Comparison of ENCODE assay signal across 9 cellular contexts in genomic region chr17:31537558-31537957, GRCh38.
A peak's percentile ranks its signal among the peaks of the same experiment; 100 is the strongest.
DNase-seq lines count a peak whose midpoint lies in the region; ATAC-seq and TF ChIP-seq lines count a peak whose summit lies in the region.
"Had no signal": no experiment of that assay in that cellular context is flagged by ENCODE, and none has a peak within 500 bp of the region (broad histone marks: within the 10 kb centered on the region; RNA-seq: fewer than 3 reads in every experiment).

No MANE protein-coding gene starts in this region.

- H3K36me3 Mint-ChIP-seq in mesothelial cell of epicardium, result no peaks in the 10 kb centered on the region

- TF ChIP-seq RAD21 in SK-N-SH (IDR thresholded peaks at IDR 0.05; ENCODE audit: low read length), result no peak

- H3K27ac Mint-ChIP-seq in mesothelial cell of epicardium, result no peak overlapping the region

- H3F3A ChIP-seq in SK-N-SH (replicated peaks; ENCODE audit: insufficient read depth), result no peaks in the 10 kb centered on the region

- H3K4me3 ChIP-seq in SK-N-SH (ENCODE audit: low read depth in 2 of 2, low read length in 1 of 2) (no peak overlapping the region), fibroblast of pulmonary artery (replicated peaks; ENCODE audit: low read depth, low read length) (no peak overlapping the region), tibial artery (no peak overlapping the region)
- H3K4me3 ChIP-seq: heart left ventricle had no signal

- no peak overlapping the region for H3K27ac ChIP-seq in SK-N-SH (ENCODE audit: low read depth in 2 of 2, low read length in 1 of 2)
- H3K27ac ChIP-seq in tibial artery, result peak overlapping the region; percentile 20 to 30
- H3K27ac ChIP-seq: heart left ventricle had no signal

- 91% methylated on average over 7 of the region's 9 CpGs for WGBS in SK-N-SH (ENCODE audit: low lambda C conversion rate)

- ATAC-seq in SK-N-SH treated with all-trans-retinoic acid at 6 μM for 48 hours, result no peak
- ATAC-seq in HG03135 (IDR thresholded peaks at IDR 0.05; ENCODE audit: unreplicated experiment), result no peak
- ATAC-seq: heart left ventricle had no signal

- H3K4me1 ChIP-seq in SK-N-SH (ENCODE audit: control insufficient read depth in 1 of 2, insufficient read depth in 2 of 2, low read depth in 1 of 2, low read length in 1 of 2) (peaks cover 11 to 23% of the 10 kb centered on the region in 2 experiments; a peak in 3 of 4 replicates), tibial artery (peaks cover 0 to 25% (median 14%) of the 10 kb centered on the region in 4 donors)

- H3K36me3 ChIP-seq in SK-N-SH (replicated peaks in 1 of 2; ENCODE audit: control insufficient read depth in 1 of 2, insufficient read depth in 2 of 2, low read length in 1 of 2) (no peaks in the 10 kb centered on the region), tibial artery (no peaks in the 10 kb centered on the region)
- H3K36me3 ChIP-seq: heart left ventricle had no signal

- peaks cover 24% of the 10 kb centered on the region for H3K4me1 Mint-ChIP-seq in mesothelial cell of epicardium

- no peaks in the 10 kb centered on the region for H3K9me3 Mint-ChIP-seq in mesothelial cell of epicardium

- intact Hi-C loops in tibial artery (cut with DNase I; ENCODE audit: low total_unique reads), result no loop called here

- no peak for DNase-seq in SK-N-SH
- DNase-seq in NCI-H510A treated with DMSO at 0.1 percent for 48 hours (lab: John Stamatoyannopoulos, UW), result peak; percentile 71
- DNase-seq in fibroblast of pulmonary artery (ENCODE audit: low read depth), result peak; percentile 27
- no peak for DNase-seq in tibial artery
- DNase-seq in iPS-NIHi11 (ENCODE audit: low spot score), result no peak
- DNase-seq in mesothelial cell of epicardium (ENCODE audit: low spot score in 2 of 2, unreplicated experiment in 2 of 2), result no peak
- DNase-seq: heart left ventricle had no signal

- H2AFZ ChIP-seq in SK-N-SH (ENCODE audit: low read depth), result no peak overlapping the region

- CTCF ChIA-PET in SK-N-SH (lab: Yijun Ruan, JAX), result interaction anchor here (1.0 to 2.0 kb wide), 4 partner anchors 15 to 304 kb away, joined by 3 to 13 read pairs (median 6); no protein-coding TSS in a partner anchor

- H3K9me3 ChIP-seq in SK-N-SH, result no peaks in the 10 kb centered on the region
- no peaks in the 10 kb centered on the region for H3K9me3 ChIP-seq in tibial artery
- H3K9me3 ChIP-seq: heart left ventricle had no signal

- no peaks in the 10 kb centered on the region for H3K27me3 Mint-ChIP-seq in mesothelial cell of epicardium (ENCODE audit: low read depth)

- H3K4me2 ChIP-seq in SK-N-SH, result no peak overlapping the region

- H3K4me3 Mint-ChIP-seq in mesothelial cell of epicardium, result no peak overlapping the region

- no peaks in the 10 kb centered on the region for H3K79me2 ChIP-seq in SK-N-SH (ENCODE audit: insufficient read depth)

- H4K20me1 ChIP-seq in SK-N-SH (ENCODE audit: insufficient read depth), result no peaks in the 10 kb centered on the region

- H3K9ac ChIP-seq in SK-N-SH, result no peak overlapping the region

- H3K27me3 ChIP-seq in SK-N-SH (ENCODE audit: insufficient read depth) (no peaks in the 10 kb centered on the region), tibial artery (no peaks in the 10 kb centered on the region)
- H3K27me3 ChIP-seq: heart left ventricle had no signal

- POLR2A ChIA-PET in SK-N-SH (lab: Yijun Ruan, JAX), result interaction anchor here (1.4 kb wide), 1 partner anchor 11 kb away, joined by 3 read pairs; no protein-coding TSS in a partner anchor

- no peaks in the 10 kb centered on the region for H3K9me2 ChIP-seq in SK-N-SH

- TF ChIP-seq CTCF in SK-N-SH (IDR thresholded peaks at IDR 0.05) (no peak), fibroblast of pulmonary artery (IDR thresholded peaks at IDR 0.05; ENCODE audit: low read length, missing control alignments) (no peak), tibial artery (IDR thresholded peaks at IDR 0.05) (no peak), mesothelial cell of epicardium (IDR thresholded peaks at IDR 0.05; ENCODE audit: unreplicated experiment) (no peak)

- no peak for TF ChIP-seq EP300 in SK-N-SH (IDR thresholded peaks at IDR 0.05; ENCODE audit: borderline replicate concordance in 1 of 2, low read depth in 1 of 2, low read length in 1 of 2)

TF ChIP-seq in SK-N-SH, 30 proteins besides CTCF, POLR2A, EP300 and RAD21:
- TF ChIP-seq REST (IDR thresholded peaks at IDR 0.05; ENCODE audit: low read depth, low read length), result peak; percentile 73
- no peak for TF ChIP-seq YY1 (IDR thresholded peaks at IDR 0.05; ENCODE audit: low read depth)

TF ChIP-seq in SK-N-SH treated with all-trans-retinoic acid at 6 μM for 48 hours, 23 proteins besides CTCF, POLR2A, EP300 and RAD21:
- no peak for TF ChIP-seq PPARA (CRISPR knock-in tag; IDR thresholded peaks at IDR 0.05; ENCODE audit: borderline replicate concordance)
- TF ChIP-seq ISL1 (CRISPR knock-in tag; IDR thresholded peaks at IDR 0.05), result no peak
- no peak for TF ChIP-seq RARB (CRISPR knock-in tag; IDR thresholded peaks at IDR 0.05)
- no peak for TF ChIP-seq ZFP30 (CRISPR knock-in tag; IDR thresholded peaks at IDR 0.05)
- TF ChIP-seq, protein P1, sequence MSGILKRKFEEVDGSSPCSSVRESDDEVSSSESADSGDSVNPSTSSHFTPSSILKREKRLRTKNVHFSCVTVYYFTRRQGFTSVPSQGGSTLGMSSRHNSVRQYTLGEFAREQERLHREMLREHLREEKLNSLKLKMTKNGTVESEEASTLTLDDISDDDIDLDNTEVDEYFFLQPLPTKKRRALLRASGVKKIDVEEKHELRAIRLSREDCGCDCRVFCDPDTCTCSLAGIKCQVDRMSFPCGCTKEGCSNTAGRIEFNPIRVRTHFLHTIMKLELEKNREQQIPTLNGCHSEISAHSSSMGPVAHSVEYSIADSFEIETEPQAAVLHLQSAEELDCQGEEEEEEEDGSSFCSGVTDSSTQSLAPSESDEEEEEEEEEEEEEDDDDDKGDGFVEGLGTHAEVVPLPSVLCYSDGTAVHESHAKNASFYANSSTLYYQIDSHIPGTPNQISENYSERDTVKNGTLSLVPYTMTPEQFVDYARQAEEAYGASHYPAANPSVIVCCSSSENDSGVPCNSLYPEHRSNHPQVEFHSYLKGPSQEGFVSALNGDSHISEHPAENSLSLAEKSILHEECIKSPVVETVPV (CRISPR knock-in tag; IDR thresholded peaks at IDR 0.05), result no peak
- TF ChIP-seq, protein P2, sequence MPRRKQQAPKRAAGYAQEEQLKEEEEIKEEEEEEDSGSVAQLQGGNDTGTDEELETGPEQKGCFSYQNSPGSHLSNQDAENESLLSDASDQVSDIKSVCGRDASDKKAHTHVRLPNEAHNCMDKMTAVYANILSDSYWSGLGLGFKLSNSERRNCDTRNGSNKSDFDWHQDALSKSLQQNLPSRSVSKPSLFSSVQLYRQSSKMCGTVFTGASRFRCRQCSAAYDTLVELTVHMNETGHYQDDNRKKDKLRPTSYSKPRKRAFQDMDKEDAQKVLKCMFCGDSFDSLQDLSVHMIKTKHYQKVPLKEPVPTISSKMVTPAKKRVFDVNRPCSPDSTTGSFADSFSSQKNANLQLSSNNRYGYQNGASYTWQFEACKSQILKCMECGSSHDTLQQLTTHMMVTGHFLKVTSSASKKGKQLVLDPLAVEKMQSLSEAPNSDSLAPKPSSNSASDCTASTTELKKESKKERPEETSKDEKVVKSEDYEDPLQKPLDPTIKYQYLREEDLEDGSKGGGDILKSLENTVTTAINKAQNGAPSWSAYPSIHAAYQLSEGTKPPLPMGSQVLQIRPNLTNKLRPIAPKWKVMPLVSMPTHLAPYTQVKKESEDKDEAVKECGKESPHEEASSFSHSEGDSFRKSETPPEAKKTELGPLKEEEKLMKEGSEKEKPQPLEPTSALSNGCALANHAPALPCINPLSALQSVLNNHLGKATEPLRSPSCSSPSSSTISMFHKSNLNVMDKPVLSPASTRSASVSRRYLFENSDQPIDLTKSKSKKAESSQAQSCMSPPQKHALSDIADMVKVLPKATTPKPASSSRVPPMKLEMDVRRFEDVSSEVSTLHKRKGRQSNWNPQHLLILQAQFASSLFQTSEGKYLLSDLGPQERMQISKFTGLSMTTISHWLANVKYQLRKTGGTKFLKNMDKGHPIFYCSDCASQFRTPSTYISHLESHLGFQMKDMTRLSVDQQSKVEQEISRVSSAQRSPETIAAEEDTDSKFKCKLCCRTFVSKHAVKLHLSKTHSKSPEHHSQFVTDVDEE (CRISPR knock-in tag; IDR thresholded peaks at IDR 0.05), result no peak
- TF ChIP-seq SNAI2 (CRISPR knock-in tag; IDR thresholded peaks at IDR 0.05), result no peak
- TF ChIP-seq TOX (CRISPR knock-in tag; IDR thresholded peaks at IDR 0.05; ENCODE audit: borderline replicate concordance), result no peak
- no peak for TF ChIP-seq ZFP3 (CRISPR knock-in tag; IDR thresholded peaks at IDR 0.05)
- no peak for TF ChIP-seq OSR1 (CRISPR knock-in tag; IDR thresholded peaks at IDR 0.05)
- no peak for TF ChIP-seq ZNF70 (CRISPR knock-in tag; IDR thresholded peaks at IDR 0.05)
- TF ChIP-seq ZC3H10 (CRISPR knock-in tag; IDR thresholded peaks at IDR 0.05), result no peak
- TF ChIP-seq TCF4 (CRISPR knock-in tag; IDR thresholded peaks at IDR 0.05; ENCODE audit: borderline replicate concordance), result no peak
TF ChIP-seq in SK-N-SH treated with all-trans-retinoic acid at 6 μM for 48 hours: peak in this region for 0.

Comparison
In these comparisons a context has a peak if more than half of its experiments do, and no peak if none do; other contexts are left out.
1. DNase-seq: peak in NCI-H510A treated with DMSO at 0.1 percent for 48 hours (single experiment) and fibroblast of pulmonary artery (single experiment); none in SK-N-SH (single experiment), tibial artery (0 of 2), iPS-NIHi11 (single experiment) and mesothelial cell of epicardium (0 of 2).
2. H3K27ac ChIP-seq: peak in tibial artery (2 of 2); none in SK-N-SH (0 of 2).